1 cellular context compared by ENCODE assay signal in genomic region chr16:2229602-2230250, GRCh38.
TF ChIP-seq lines count a peak whose summit lies in the region.

No MANE protein-coding gene starts in this region.

TF ChIP-seq in H1, 55 proteins besides CTCF, POLR2A, EP300 and RAD21:
- TF ChIP-seq CTBP2 (IDR thresholded peaks at IDR 0.05; ENCODE audit: borderline replicate concordance, insufficient read depth, insufficient read length, low read length) = no peak
- no peak for TF ChIP-seq SUZ12 (IDR thresholded peaks at IDR 0.05; ENCODE audit: low read length)
- no peak for TF ChIP-seq JUN (IDR thresholded peaks at IDR 0.05; ENCODE audit: low read depth, low read length)
- no peak for TF ChIP-seq TAF1 (IDR thresholded peaks at IDR 0.05; ENCODE audit: low read depth, low read length)
- TF ChIP-seq CHD2 (IDR thresholded peaks at IDR 0.05; ENCODE audit: low read length) = no peak
- no peak for TF ChIP-seq CREB1 (IDR thresholded peaks at IDR 0.05)
- no peak for TF ChIP-seq SP4 (IDR thresholded peaks at IDR 0.05; ENCODE audit: low read length)
- TF ChIP-seq, protein P1, sequence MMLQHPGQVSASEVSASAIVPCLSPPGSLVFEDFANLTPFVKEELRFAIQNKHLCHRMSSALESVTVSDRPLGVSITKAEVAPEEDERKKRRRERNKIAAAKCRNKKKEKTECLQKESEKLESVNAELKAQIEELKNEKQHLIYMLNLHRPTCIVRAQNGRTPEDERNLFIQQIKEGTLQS (IDR thresholded peaks at IDR 0.05; ENCODE audit: insufficient read depth, low read depth, low read length) = no peak
- TF ChIP-seq FOSL1 (IDR thresholded peaks at IDR 0.05; ENCODE audit: insufficient read depth, low read depth, low read length) = no peak
- no peak for TF ChIP-seq RFX5 (IDR thresholded peaks at IDR 0.05; ENCODE audit: borderline replicate concordance, low read depth, low read length)
- TF ChIP-seq SRF (IDR thresholded peaks at IDR 0.05; ENCODE audit: low read depth, low read length) = no peak
- no peak for TF ChIP-seq SIN3A (conservative IDR thresholded peaks at IDR 0.05 in 1 of 2, IDR thresholded peaks at IDR 0.05 in 1 of 2; ENCODE audit: low read depth in 1 of 2, low read length in 2 of 2)
- TF ChIP-seq SIX5 (IDR thresholded peaks at IDR 0.05; ENCODE audit: low read depth, low read length) = no peak
- TF ChIP-seq E2F6 (IDR thresholded peaks at IDR 0.05) = no peak
- TF ChIP-seq SIRT6 (IDR thresholded peaks at IDR 0.05; ENCODE audit: low read length) = no peak
TF ChIP-seq in H1: peak in this region for 0.
